ENCODE assay signal across 1 cellular context in the genomic region with DNA sequence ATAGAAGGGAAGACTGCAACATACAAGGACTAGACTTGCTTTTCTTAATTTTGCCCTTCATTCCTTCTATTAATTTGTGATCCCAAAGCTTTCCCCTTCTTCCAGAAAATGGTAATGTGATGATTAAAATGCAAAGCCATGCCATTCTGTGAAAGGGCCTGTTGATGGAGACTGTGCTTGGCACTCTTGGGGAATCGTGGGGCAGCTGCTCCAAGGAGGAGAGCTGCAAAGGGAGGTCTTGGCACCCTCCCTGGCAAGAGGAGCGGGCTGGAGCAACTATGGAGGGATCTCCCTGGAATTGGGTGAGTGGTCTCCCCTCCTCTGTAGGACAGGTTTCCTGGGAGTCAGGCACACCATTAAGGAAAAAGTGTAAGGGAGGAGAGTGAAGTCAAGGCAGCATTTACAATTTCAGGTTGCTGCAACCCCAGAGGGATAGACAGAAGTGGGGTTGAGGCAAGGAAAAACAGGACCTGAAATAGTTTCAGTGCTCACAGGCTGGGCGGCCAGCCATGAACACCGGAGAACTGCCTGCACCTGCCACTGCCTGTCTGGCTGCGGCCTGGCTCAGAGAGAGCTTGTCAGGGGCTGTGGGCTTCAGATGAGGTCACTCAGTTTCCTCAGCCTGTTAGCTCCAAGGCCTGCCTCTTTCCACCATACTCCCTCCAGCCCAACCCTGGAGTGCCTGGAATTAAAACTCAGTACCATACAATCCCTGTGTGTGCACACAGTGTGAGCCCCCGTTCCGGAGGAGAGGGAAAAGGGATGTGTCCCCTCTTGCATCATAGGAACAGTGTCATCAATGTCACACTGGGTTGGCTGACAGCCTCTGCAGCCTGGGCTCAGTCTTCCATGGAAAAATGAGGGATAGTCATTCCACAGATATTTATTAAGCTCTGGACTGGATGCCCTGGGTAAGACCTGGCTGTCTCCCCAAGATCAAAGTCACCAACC.
TF ChIP-seq lines count a peak whose summit lies in the region.

No MANE protein-coding gene starts in this region.

TF ChIP-seq in HepG2, 621 proteins besides CTCF, POLR2A, EP300 and RAD21:
- TF ChIP-seq ZSCAN22 (CRISPR knock-in tag; IDR thresholded peaks at IDR 0.05) = no peak
- TF ChIP-seq, protein P1, sequence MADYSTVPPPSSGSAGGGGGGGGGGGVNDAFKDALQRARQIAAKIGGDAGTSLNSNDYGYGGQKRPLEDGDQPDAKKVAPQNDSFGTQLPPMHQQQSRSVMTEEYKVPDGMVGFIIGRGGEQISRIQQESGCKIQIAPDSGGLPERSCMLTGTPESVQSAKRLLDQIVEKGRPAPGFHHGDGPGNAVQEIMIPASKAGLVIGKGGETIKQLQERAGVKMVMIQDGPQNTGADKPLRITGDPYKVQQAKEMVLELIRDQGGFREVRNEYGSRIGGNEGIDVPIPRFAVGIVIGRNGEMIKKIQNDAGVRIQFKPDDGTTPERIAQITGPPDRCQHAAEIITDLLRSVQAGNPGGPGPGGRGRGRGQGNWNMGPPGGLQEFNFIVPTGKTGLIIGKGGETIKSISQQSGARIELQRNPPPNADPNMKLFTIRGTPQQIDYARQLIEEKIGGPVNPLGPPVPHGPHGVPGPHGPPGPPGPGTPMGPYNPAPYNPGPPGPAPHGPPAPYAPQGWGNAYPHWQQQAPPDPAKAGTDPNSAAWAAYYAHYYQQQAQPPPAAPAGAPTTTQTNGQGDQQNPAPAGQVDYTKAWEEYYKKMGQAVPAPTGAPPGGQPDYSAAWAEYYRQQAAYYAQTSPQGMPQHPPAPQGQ (CRISPR knock-in tag; IDR thresholded peaks at IDR 0.05; ENCODE audit: borderline replicate concordance) = no peak
- no peak for TF ChIP-seq KLF13 (CRISPR knock-in tag; IDR thresholded peaks at IDR 0.05)
- TF ChIP-seq, protein P2, sequence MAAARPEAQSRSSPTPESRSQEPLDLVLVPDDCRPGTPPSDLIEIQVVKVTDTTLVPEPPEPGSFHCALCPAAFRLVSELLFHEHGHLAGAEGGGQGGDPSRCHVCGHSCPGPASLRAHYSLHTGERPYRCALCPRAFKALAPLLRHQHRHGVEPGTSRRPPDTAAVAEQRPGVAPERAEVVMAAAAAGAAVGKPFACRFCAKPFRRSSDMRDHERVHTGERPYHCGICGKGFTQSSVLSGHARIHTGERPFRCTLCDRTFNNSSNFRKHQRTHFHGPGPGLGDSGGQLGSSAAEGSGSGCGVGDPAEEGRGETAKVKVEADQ (CRISPR knock-in tag; IDR thresholded peaks at IDR 0.05; ENCODE audit: borderline replicate concordance) = no peak
- TF ChIP-seq, protein P3, sequence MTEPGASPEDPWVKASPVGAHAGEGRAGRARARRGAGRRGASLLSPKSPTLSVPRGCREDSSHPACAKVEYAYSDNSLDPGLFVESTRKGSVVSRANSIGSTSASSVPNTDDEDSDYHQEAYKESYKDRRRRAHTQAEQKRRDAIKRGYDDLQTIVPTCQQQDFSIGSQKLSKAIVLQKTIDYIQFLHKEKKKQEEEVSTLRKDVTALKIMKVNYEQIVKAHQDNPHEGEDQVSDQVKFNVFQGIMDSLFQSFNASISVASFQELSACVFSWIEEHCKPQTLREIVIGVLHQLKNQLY (CRISPR knock-in tag; IDR thresholded peaks at IDR 0.05) = no peak
- TF ChIP-seq, protein P4, sequence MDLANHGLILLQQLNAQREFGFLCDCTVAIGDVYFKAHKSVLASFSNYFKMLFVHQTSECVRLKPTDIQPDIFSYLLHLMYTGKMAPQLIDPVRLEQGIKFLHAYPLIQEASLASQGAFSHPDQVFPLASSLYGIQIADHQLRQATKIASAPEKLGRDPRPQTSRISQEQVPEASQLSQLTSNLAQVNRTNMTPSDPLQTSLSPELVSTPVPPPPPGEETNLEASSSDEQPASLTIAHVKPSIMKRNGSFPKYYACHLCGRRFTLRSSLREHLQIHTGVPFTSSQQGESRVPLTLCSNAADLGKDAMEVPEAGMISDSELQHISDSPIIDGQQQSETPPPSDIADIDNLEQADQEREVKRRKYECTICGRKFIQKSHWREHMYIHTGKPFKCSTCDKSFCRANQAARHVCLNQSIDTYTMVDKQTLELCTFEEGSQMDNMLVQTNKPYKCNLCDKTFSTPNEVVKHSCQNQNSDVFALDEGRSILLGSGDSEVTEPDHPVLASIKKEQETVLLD (CRISPR knock-in tag; IDR thresholded peaks at IDR 0.05; ENCODE audit: low read depth) = no peak
- TF ChIP-seq ZNF556 (CRISPR knock-in tag; IDR thresholded peaks at IDR 0.05; ENCODE audit: borderline replicate concordance) = no peak
- no peak for TF ChIP-seq ARHGAP35 (CRISPR knock-in tag; IDR thresholded peaks at IDR 0.05; ENCODE audit: borderline replicate concordance)
- TF ChIP-seq ZNF619 (CRISPR knock-in tag; IDR thresholded peaks at IDR 0.05) = no peak
- TF ChIP-seq, protein P5, sequence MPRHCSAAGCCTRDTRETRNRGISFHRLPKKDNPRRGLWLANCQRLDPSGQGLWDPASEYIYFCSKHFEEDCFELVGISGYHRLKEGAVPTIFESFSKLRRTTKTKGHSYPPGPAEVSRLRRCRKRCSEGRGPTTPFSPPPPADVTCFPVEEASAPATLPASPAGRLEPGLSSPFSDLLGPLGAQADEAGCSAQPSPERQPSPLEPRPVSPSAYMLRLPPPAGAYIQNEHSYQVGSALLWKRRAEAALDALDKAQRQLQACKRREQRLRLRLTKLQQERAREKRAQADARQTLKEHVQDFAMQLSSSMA (CRISPR knock-in tag; IDR thresholded peaks at IDR 0.05) = no peak
- no peak for TF ChIP-seq KDM2A (CRISPR knock-in tag; IDR thresholded peaks at IDR 0.05; ENCODE audit: borderline replicate concordance, low read depth)
